Comparison of ENCODE assay signal across 9 cellular contexts in genomic region chr2:158967114-158967730, GRCh38. TPM values are rescaled to one million over a fixed set of nuclear protein-coding genes. Genes with fewer than 3 reads are reported as not detected.
A peak's percentile ranks its signal among the peaks of the same experiment; 100 is the strongest.
DNase-seq lines count a peak whose midpoint lies in the region; ATAC-seq, FAIRE-seq and TF ChIP-seq lines count a peak whose summit lies in the region.
"Had no signal": no experiment of that assay in that cellular context is flagged by ENCODE, and none has a peak within 500 bp of the region (broad histone marks: within the 10 kb centered on the region; RNA-seq: fewer than 3 reads in every experiment).

No MANE protein-coding gene starts in this region.

- no peaks in the 10 kb centered on the region for H3K4me1 ChIP-seq in BE2C
- peaks cover 29% of the 10 kb centered on the region for H3K4me1 ChIP-seq in RWPE2 (ENCODE audit: insufficient read depth, poor library complexity, severe bottlenecking)

- no peaks in the 10 kb centered on the region for H3K79me2 ChIP-seq in neural cell (replicated peaks; ENCODE audit: insufficient read depth, low read length)

- H3K36me3 ChIP-seq in BE2C, result no peaks in the 10 kb centered on the region
- peaks cover 7% of the 10 kb centered on the region for H3K36me3 ChIP-seq in RWPE2 (ENCODE audit: low read depth)
- H3K36me3 ChIP-seq in neural cell (ENCODE audit: insufficient read depth, low read length), result no peaks in the 10 kb centered on the region

- no peak for FAIRE-seq in HTR-8/SVneo (lab: Jason Lieb, UNC)

- H3K27ac ChIP-seq in RWPE2 (ENCODE audit: poor library complexity, severe bottlenecking) (peak overlapping the region; percentile 79), neural cell (ENCODE audit: low read length) (no peak overlapping the region)

- H3K9me2 ChIP-seq in neural cell (ENCODE audit: insufficient read depth, low read length), result no peaks in the 10 kb centered on the region

- no peak for TF ChIP-seq EP300 in neural cell (conservative IDR thresholded peaks at IDR 0.05; ENCODE audit: poor library complexity, severe bottlenecking)

- H3K27me3 ChIP-seq in BE2C, result no peaks in the 10 kb centered on the region
- no peaks in the 10 kb centered on the region for H3K27me3 ChIP-seq in RWPE2 (ENCODE audit: insufficient read depth, poor library complexity, severe bottlenecking)
- peaks cover 97% of the 10 kb centered on the region for H3K27me3 ChIP-seq in neural cell (ENCODE audit: insufficient read depth, low read depth, low read length)

- peak overlapping the region; percentile 86 for H3K4me3 ChIP-seq in BE2C (ENCODE audit: low read depth, low read length)
- peak overlapping the region; percentile 87 for H3K4me3 ChIP-seq in RWPE2 (ENCODE audit: severe bottlenecking)
- H3K4me3 ChIP-seq in neural cell (ENCODE audit: low read length), result peak overlapping the region; percentile 73

- no peaks in the 10 kb centered on the region for H4K20me1 ChIP-seq in neural cell (ENCODE audit: insufficient read depth)

- H3K9ac ChIP-seq in neural cell (ENCODE audit: low read length), result no peak overlapping the region

- ATAC-seq in RWPE2 (ENCODE audit: low read depth), result no peak
- ATAC-seq in HG03045 (IDR thresholded peaks at IDR 0.05; ENCODE audit: unreplicated experiment), result no peak
- ATAC-seq: activated CD4-positive, alpha-beta T cell treated with anti-CD3 and anti-CD28 coated beads for 36 hours had no signal

- no peak overlapping the region for H2AFZ ChIP-seq in neural cell (ENCODE audit: low read depth, low read length)

- TF ChIP-seq CTCF in BE2C (IDR thresholded peaks at IDR 0.05; ENCODE audit: low read depth, low read length), result 0 out of 2 replicates have a peak, but pooled peaks have one; percentile 3
- no peak for TF ChIP-seq CTCF in RWPE2 (IDR thresholded peaks at IDR 0.05; ENCODE audit: poor library complexity, severe bottlenecking)
- TF ChIP-seq CTCF in neural cell (IDR thresholded peaks at IDR 0.05; ENCODE audit: poor library complexity, severe bottlenecking), result no peak

- H3F3A ChIP-seq in neural cell (ENCODE audit: insufficient read depth, low read length, poor library complexity, severe bottlenecking), result no peaks in the 10 kb centered on the region

- no peaks in the 10 kb centered on the region for H3K9me3 ChIP-seq in BE2C
- H3K9me3 ChIP-seq in RWPE2 (ENCODE audit: severe bottlenecking), result no peaks in the 10 kb centered on the region
- H3K9me3 ChIP-seq in neural cell (ENCODE audit: low read length), result no peaks in the 10 kb centered on the region

- DNase-seq in BE2C (peak; percentile 15), RWPE2 (ENCODE audit: low spot score) (no peak), fibroblast of peridontal ligament (ENCODE audit: extremely low read depth) (peak; percentile 54), HTR-8/SVneo (ENCODE audit: insufficient read length, low spot score) (no peak), DMS79 (lab: John Stamatoyannopoulos, UW) (no peak), germinal center (ENCODE audit: low spot score) (no peak)
- DNase-seq: activated CD4-positive, alpha-beta T cell treated with anti-CD3 and anti-CD28 coated beads for 36 hours had no signal

- no peak for TF ChIP-seq RAD21 in neural cell (conservative IDR thresholded peaks at IDR 0.05)

- no peak overlapping the region for H3K4me2 ChIP-seq in neural cell (ENCODE audit: low read length)

TF ChIP-seq in neural cell, 6 proteins besides CTCF, POLR2A, EP300 and RAD21:
- no peak for TF ChIP-seq POLR2AphosphoS5 (IDR thresholded peaks at IDR 0.05)
- TF ChIP-seq EZH2 (IDR thresholded peaks at IDR 0.05; ENCODE audit: borderline replicate concordance, insufficient read depth, low read length, poor library complexity, severe bottlenecking), result no peak
- TF ChIP-seq REST (IDR thresholded peaks at IDR 0.05; ENCODE audit: borderline replicate concordance), result no peak
- no peak for TF ChIP-seq TAF1 (IDR thresholded peaks at IDR 0.05; ENCODE audit: low read depth)
- TF ChIP-seq SMC3 (conservative IDR thresholded peaks at IDR 0.05; ENCODE audit: poor library complexity), result no peak
- no peak for TF ChIP-seq MXI1 (conservative IDR thresholded peaks at IDR 0.05; ENCODE audit: poor library complexity, severe bottlenecking)

RNA-seq across cellular contexts. Expression of gene TANC1, which starts 1.2 kb away (rescaled TPM):
- polyA plus RNA-seq in BE2C (2012; ENCODE audit: insufficient read depth, insufficient read length, low read depth), result 11.5 TPM
- polyA plus RNA-seq in neural cell, result 0.37 and 0.44 TPM in 2 replicates
- polyA minus RNA-seq in neural cell, result 0.73 and 1.0 TPM in 2 replicates

Comparison
In these comparisons a context has a peak if more than half of its experiments do, and no peak if none do; other contexts are left out.
1. DNase-seq: peak in BE2C (single experiment) and fibroblast of peridontal ligament (single experiment); none in RWPE2 (single experiment), HTR-8/SVneo (single experiment), DMS79 (single experiment) and germinal center (single experiment).
2. Peak in every context shown above with its lines, with median percentiles within 50 percentile points of each other: H3K4me3 ChIP-seq.